8 cellular contexts compared by ENCODE assay signal in genomic region chr12:49057888-49058287, GRCh38. TPM values are rescaled to one million over a fixed set of nuclear protein-coding genes. Genes with fewer than 3 reads are reported as not detected.
DNase-seq lines count a peak whose midpoint lies in the region; FAIRE-seq and TF ChIP-seq lines count a peak whose summit lies in the region.

No MANE protein-coding gene starts in this region.

- CTCF ChIA-PET in RWPE1 (lab: Yijun Ruan, JAX) = no interaction called here

- H2AFZ ChIP-seq in GM23248 = no peak overlapping the region

- TF ChIP-seq POLR2A in esophagus squamous epithelium (IDR thresholded peaks at IDR 0.05) = no peak

- peak overlapping the region; percentile 99 for H3K4me2 ChIP-seq in GM23248 (ENCODE audit: unreplicated experiment)

- no peaks in the 10 kb centered on the region for H3K9me2 ChIP-seq in GM23248 (ENCODE audit: insufficient read depth)

- in situ Hi-C loops in GM23248 (cut with MboI) = no loop called here

- FAIRE-seq in urothelium cell line (lab: Jason Lieb, UNC) = no peak

- peak; percentile 24 for DNase-seq in GM23248
- no peak for DNase-seq in RWPE1 (ENCODE audit: low spot score)
- DNase-seq in esophagus squamous epithelium (lab: John Stamatoyannopoulos, UW) = no peak
- no peak for DNase-seq in retinal pigment epithelial cell (ENCODE audit: low read depth)
- no peak for DNase-seq in urothelium cell line (ENCODE audit: low spot score)
- no peak for DNase-seq in DMS153 (lab: John Stamatoyannopoulos, UW)
- no peak for DNase-seq in SKM-1 (lab: John Stamatoyannopoulos, UW; ENCODE audit: unreplicated experiment)
- DNase-seq in NCI-H1105 (lab: John Stamatoyannopoulos, UW) = no peak

- 1 to 2% methylated on average over 4 of the region's 4 CpGs for WGBS in GM23248 (ENCODE audit: low coverage in 1 of 2, low lambda C conversion rate in 2 of 2, missing lambda C conversion rate in 2 of 2), 2 experiments
- WGBS in esophagus squamous epithelium, 2 donors = 0 to 4% methylated on average over 4 of the region's 4 CpGs

- peak overlapping the region; percentile 98 for H3K4me3 ChIP-seq in GM23248
- H3K4me3 ChIP-seq in esophagus squamous epithelium = peak overlapping the region; percentile 85 to 99 (median 98)
- peak overlapping the region; percentile 93 for H3K4me3 ChIP-seq in retinal pigment epithelial cell (ENCODE audit: low read length)

- H3K36me3 ChIP-seq in GM23248 (ENCODE audit: low read depth) (no peaks in the 10 kb centered on the region; the same call in 1 of the 2 replicates), esophagus squamous epithelium (peaks cover 14 to 25% (median 18%) of the 10 kb centered on the region in 3 donors)

- intact Hi-C loops in esophagus squamous epithelium (cut with DNase I) = no loop called here

- H3K79me2 ChIP-seq in GM23248 (ENCODE audit: insufficient read depth) = peaks cover 89% of the 10 kb centered on the region

- peak overlapping the region; percentile 3; the same call in 1 of the 2 replicates for H3K27ac ChIP-seq in GM23248
- peak overlapping the region; percentile 86 for H3K27ac ChIP-seq in RWPE1
- H3K27ac ChIP-seq in esophagus squamous epithelium = peak overlapping the region; percentile 43 to 99 (median 98)

- H3K9ac ChIP-seq in GM23248 = peak overlapping the region; percentile 95

- H3K4me1 ChIP-seq in GM23248 (ENCODE audit: insufficient read depth) (peaks cover 28% of the 10 kb centered on the region), esophagus squamous epithelium (peaks cover 38 to 75% (median 38%) of the 10 kb centered on the region in 3 donors)

- H3K27me3 ChIP-seq in GM23248 (replicated peaks; ENCODE audit: insufficient read depth) (no peaks in the 10 kb centered on the region), esophagus squamous epithelium (no peaks in the 10 kb centered on the region)

- H3K9me3 ChIP-seq in GM23248 (ENCODE audit: low read depth) (no peaks in the 10 kb centered on the region), esophagus squamous epithelium (no peaks in the 10 kb centered on the region)

- TF ChIP-seq CTCF in RWPE1 (conservative IDR thresholded peaks at IDR 0.05; ENCODE audit: low read depth) (no peak), esophagus squamous epithelium (IDR thresholded peaks at IDR 0.05) (no peak), retinal pigment epithelial cell (conservative IDR thresholded peaks at IDR 0.05; ENCODE audit: low read depth, low read length) (no peak)

- peaks cover 20% of the 10 kb centered on the region; the same call in 1 of the 2 replicates for H3F3A ChIP-seq in GM23248 (ENCODE audit: insufficient read depth)

- POLR2A ChIA-PET in RWPE1 (lab: Yijun Ruan, JAX; ENCODE audit: low non-redundant PET) = no interaction called here

- H4K20me1 ChIP-seq in GM23248 (ENCODE audit: insufficient read depth) = peaks cover 24% of the 10 kb centered on the region

RNA-seq across cellular contexts. Expression of gene KMT2D, which starts 2.7 kb away (rescaled TPM):
- total RNA-seq in GM23248 (2014; rRNA removed; shearing (Covaris generic)) = 8.2 and 12.8 TPM in 2 replicates
- 8.6 and 10.3 TPM in 2 replicates for polyA plus RNA-seq in GM23248 (2016; fragmentation: Nextera tagmentation; extraction: Ambion mirVana)
- total RNA-seq in esophagus squamous epithelium = 10 to 100 TPM; 29.4 to 67.9 (median 47.9) TPM

RNA-seq across cellular contexts. Expression of gene RHEBL1, which starts 11.9 kb away (rescaled TPM):
- 0.86 and 1.1 TPM in 2 replicates for total RNA-seq in GM23248 (2014; rRNA removed; shearing (Covaris generic))
- polyA plus RNA-seq in GM23248 (2016; fragmentation: Nextera tagmentation; extraction: Ambion mirVana) = 0.63 and 0.65 TPM in 2 replicates
- total RNA-seq in esophagus squamous epithelium = under 1 TPM in 2 of 4 donors, not detected in 2; 0.23 to 0.44 TPM

RNA-seq across cellular contexts. Expression of gene DHH, which starts 36.7 kb away (rescaled TPM):
- not detected in 2 replicates for total RNA-seq in GM23248 (2014; rRNA removed; shearing (Covaris generic))
- not detected in 2 replicates for polyA plus RNA-seq in GM23248 (2016; fragmentation: Nextera tagmentation; extraction: Ambion mirVana)
- total RNA-seq in esophagus squamous epithelium = under 1 TPM in 3 of 4 donors, not detected in 1; 0.19 to 0.31 (median 0.21) TPM

RNA-seq across cellular contexts. Expression of gene PRKAG1, which starts 39.3 kb away (rescaled TPM):
- 86.1 and 91.3 TPM in 2 replicates for total RNA-seq in GM23248 (2014; rRNA removed; shearing (Covaris generic))
- 62.5 and 66.8 TPM in 2 replicates for polyA plus RNA-seq in GM23248 (2016; fragmentation: Nextera tagmentation; extraction: Ambion mirVana)
- 10 to 100 TPM; 31.9 to 58.6 (median 47.8) TPM for total RNA-seq in esophagus squamous epithelium

RNA-seq across cellular contexts. Expression of gene LMBR1L, which starts 52.8 kb away (rescaled TPM):
- total RNA-seq in GM23248 (2014; rRNA removed; shearing (Covaris generic)) = 22.0 and 62.9 TPM in 2 replicates
- 28.2 and 31.6 TPM in 2 replicates for polyA plus RNA-seq in GM23248 (2016; fragmentation: Nextera tagmentation; extraction: Ambion mirVana)
- total RNA-seq in esophagus squamous epithelium = 10 to 100 TPM; 13.7 to 41.8 (median 27.8) TPM

Comparison
In these comparisons a context has a peak if more than half of its experiments do, and no peak if none do; other contexts are left out.
1. H3K27ac ChIP-seq: peak in every context shown above with its lines; median percentile 98 in esophagus squamous epithelium; 86 in RWPE1; 3 in GM23248.